In the genomic region with DNA sequence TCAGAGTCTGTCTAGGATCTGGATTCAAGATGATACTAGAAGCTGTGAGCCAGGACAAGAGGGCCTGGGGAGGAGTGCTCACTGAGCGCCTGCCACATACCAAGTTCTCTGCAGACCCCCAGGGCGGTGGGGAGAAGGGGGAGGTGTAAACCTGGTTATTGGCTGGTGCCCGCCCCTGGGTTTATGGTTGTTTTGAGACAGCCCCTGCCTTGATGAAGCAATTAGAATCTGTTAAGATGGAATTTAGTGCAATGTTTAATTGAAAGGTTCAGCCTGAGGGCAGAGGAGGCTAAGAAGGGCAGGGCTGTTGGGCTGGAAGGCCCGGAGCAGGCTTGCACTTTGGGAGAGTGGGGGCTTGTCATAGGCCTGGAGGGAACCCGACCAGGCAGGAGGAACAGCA, we compare ENCODE assay signal across 14 cellular contexts. TPM values are rescaled to one million over a fixed set of nuclear protein-coding genes. Genes with fewer than 3 reads are reported as not detected.
DNase-seq lines count a peak whose midpoint lies in the region; ATAC-seq, FAIRE-seq and TF ChIP-seq lines count a peak whose summit lies in the region.
"Had no signal": no experiment of that assay in that cellular context is flagged by ENCODE, and none has a peak within 500 bp of the region (broad histone marks: within the 10 kb centered on the region; RNA-seq: fewer than 3 reads in every experiment).

No MANE protein-coding gene starts in this region.

- no peaks in the 10 kb centered on the region for H3K36me3 Mint-ChIP-seq in activated CD8-positive, alpha-beta T cell treated with anti-CD3 and anti-CD28 coated beads, Interleukin-2, amount 10 ng/mL, durations not matched to agents 7 days and 5 days (ENCODE audit: low read depth)

- no peak for TF ChIP-seq CTCF in left ventricle myocardium inferior (IDR thresholded peaks at IDR 0.05; ENCODE audit: borderline replicate concordance)
- no peak for TF ChIP-seq CTCF in testis (IDR thresholded peaks at IDR 0.05)

- POLR2A ChIA-PET in activated CD8-positive, alpha-beta T cell treated with anti-CD3 and anti-CD28 coated beads, Interleukin-2, amount 10 ng/mL, durations not matched to agents 7 days and 5 days (lab: Charles Lee): interaction anchor here (0.6 to 1.8 kb wide), 3 partner anchors 18 to 42 kb away, joined by 3 to 11 read pairs (median 5); no protein-coding TSS in a partner anchor

- no CpG with 5 or more reads among the region's 5 CpGs for WGBS in mesendoderm (ENCODE audit: extremely low coverage, insufficient coverage, low lambda C conversion rate)
- WGBS in testis, 2 donors: 77 to 86% methylated on average over 2 to 5 of the region's 5 CpGs

- H3K56ac ChIP-seq in mesendoderm (ENCODE audit: low read length): no peak overlapping the region

- H3K4me3 ChIP-seq in left ventricle myocardium inferior: no peak overlapping the region
- no peak overlapping the region for H3K4me3 ChIP-seq in mesendoderm (ENCODE audit: low read length)
- H3K4me3 ChIP-seq in testis: no peak overlapping the region

- no peak overlapping the region for H4K5ac ChIP-seq in mesendoderm (ENCODE audit: low read length)

- no peak overlapping the region for H3K4ac ChIP-seq in mesendoderm (ENCODE audit: low read depth, low read length)

- H2BK120ac ChIP-seq in mesendoderm (ENCODE audit: low read depth, low read length): no peak overlapping the region

- H3K4me1 ChIP-seq in left ventricle myocardium inferior (peaks cover 67% of the 10 kb centered on the region), mesendoderm (ENCODE audit: control insufficient read depth, low read depth, low read length) (no peaks in the 10 kb centered on the region), testis (peaks cover 22% of the 10 kb centered on the region)

- CTCF ChIA-PET in activated CD8-positive, alpha-beta T cell treated with anti-CD3 and anti-CD28 coated beads, Interleukin-2, amount 10 ng/mL, durations not matched to agents 7 days and 5 days (lab: Charles Lee): interaction anchor here (0.6 to 4.7 kb wide), 14 partner anchors 10 to 327 kb away, joined by 3 to 63 read pairs (median 8); a partner anchor contains a TSS

- H3K27ac Mint-ChIP-seq in activated CD8-positive, alpha-beta T cell treated with anti-CD3 and anti-CD28 coated beads, Interleukin-2, amount 10 ng/mL, durations not matched to agents 7 days and 5 days: peak overlapping the region; percentile 89

- H3K4me3 Mint-ChIP-seq in activated CD8-positive, alpha-beta T cell treated with anti-CD3 and anti-CD28 coated beads, Interleukin-2, amount 10 ng/mL, durations not matched to agents 7 days and 5 days: no peak overlapping the region

- no peaks in the 10 kb centered on the region for H3K9me3 Mint-ChIP-seq in activated CD8-positive, alpha-beta T cell treated with anti-CD3 and anti-CD28 coated beads, Interleukin-2, amount 10 ng/mL, durations not matched to agents 7 days and 5 days (ENCODE audit: insufficient read depth)

- peak overlapping the region; percentile 73 for H3K27ac ChIP-seq in left ventricle myocardium inferior (replicated peaks)
- H3K27ac ChIP-seq in mesendoderm (ENCODE audit: low read depth, low read length): no peak overlapping the region
- peak overlapping the region; percentile 28 to 68 for H3K27ac ChIP-seq in testis
- H3K27ac ChIP-seq: suprapubic skin had no signal

- no peak for ATAC-seq in left cardiac atrium
- no peak for ATAC-seq in activated CD8-positive, alpha-beta T cell treated with anti-CD3 and anti-CD28 coated beads, Interleukin-2, amount 10 ng/mL, durations not matched to agents 7 days and 5 days
- ATAC-seq in HG03135 (IDR thresholded peaks at IDR 0.05; ENCODE audit: unreplicated experiment): no peak

- no peaks in the 10 kb centered on the region for H3K27me3 Mint-ChIP-seq in activated CD8-positive, alpha-beta T cell treated with anti-CD3 and anti-CD28 coated beads, Interleukin-2, amount 10 ng/mL, durations not matched to agents 7 days and 5 days (ENCODE audit: low read depth)

- H3K36me3 ChIP-seq in left ventricle myocardium inferior (peaks cover 9% of the 10 kb centered on the region), mesendoderm (ENCODE audit: control insufficient read depth, insufficient read depth, low read length) (no peaks in the 10 kb centered on the region), testis (ENCODE audit: low read depth, missing control alignments) (no peaks in the 10 kb centered on the region)
- H3K36me3 ChIP-seq: suprapubic skin had no signal

- no peaks in the 10 kb centered on the region for H3K79me2 ChIP-seq in mesendoderm (ENCODE audit: control insufficient read depth, insufficient read depth, low read length)

- H3K18ac ChIP-seq in mesendoderm (ENCODE audit: low read length): no peak overlapping the region

- no peak for FAIRE-seq in urothelium cell line (lab: Jason Lieb, UNC)

- no peaks in the 10 kb centered on the region for H3K27me3 ChIP-seq in left ventricle myocardium inferior (ENCODE audit: low read depth)
- no peaks in the 10 kb centered on the region for H3K27me3 ChIP-seq in mesendoderm (ENCODE audit: insufficient read depth, low read length, poor library complexity)
- H3K27me3 ChIP-seq in testis: no peaks in the 10 kb centered on the region
- H3K27me3 ChIP-seq: suprapubic skin had no signal

- intact Hi-C loops in left ventricle myocardium inferior (cut with micrococcal nuclease) (no loop called here), left cardiac atrium (cut with DNase I) (loop anchor here in 1 of 2 donors (10.0 kb wide), 2 partner anchors 115 to 315 kb away; a partner anchor contains a TSS), testis (cut with DNase I; ENCODE audit: low total_unique reads) (no loop called here)

- no peak overlapping the region for H2BK15ac ChIP-seq in mesendoderm (replicated peaks; ENCODE audit: low read depth)

- no peaks in the 10 kb centered on the region for H3K9me3 ChIP-seq in left ventricle myocardium inferior (replicated peaks)
- no peaks in the 10 kb centered on the region for H3K9me3 ChIP-seq in testis
- H3K9me3 ChIP-seq: suprapubic skin had no signal

- H4K8ac ChIP-seq in mesendoderm (ENCODE audit: low read depth, low read length): no peak overlapping the region

- DNase-seq in left ventricle myocardium inferior (no peak), left cardiac atrium (no peak), mesendoderm (peak; percentile 22), testis (no peak), urothelium cell line (ENCODE audit: low spot score) (no peak)
- DNase-seq in activated CD8-positive, alpha-beta T cell treated with anti-CD3 and anti-CD28 coated beads, Interleukin-2, amount 10 ng/mL, durations not matched to agents 7 days and 5 days: no peak
- DNase-seq in stimulated activated CD4-positive, alpha-beta T cell treated with anti-CD3 and anti-CD28 coated beads, Interleukin-4, amount 100 ng/mL, for 4 hours: no peak
- DNase-seq: GF-D8, SIG-M5 had no signal

- no peak overlapping the region for H2BK5ac ChIP-seq in mesendoderm (ENCODE audit: low read length)

- H2AK5ac ChIP-seq in mesendoderm (ENCODE audit: low read length): no peak overlapping the region

- no peak overlapping the region for H3K4me2 ChIP-seq in mesendoderm (ENCODE audit: low read length)

- no peaks in the 10 kb centered on the region for H3K79me1 ChIP-seq in mesendoderm (ENCODE audit: low read length)

- H3K23ac ChIP-seq in mesendoderm (ENCODE audit: low read length): no peak overlapping the region

- no peak overlapping the region for H3K9ac ChIP-seq in mesendoderm (ENCODE audit: low read length)

- TF ChIP-seq POLR2A in testis (IDR thresholded peaks at IDR 0.05): no peak

- peaks cover 57% of the 10 kb centered on the region for H3K4me1 Mint-ChIP-seq in activated CD8-positive, alpha-beta T cell treated with anti-CD3 and anti-CD28 coated beads, Interleukin-2, amount 10 ng/mL, durations not matched to agents 7 days and 5 days (ENCODE audit: low read depth)

RNA-seq across cellular contexts. Expression of a gene that starts 42.7 kb away (rescaled TPM):
- total RNA-seq in left ventricle myocardium inferior (2.6 TPM), left cardiac atrium (1 to 10 TPM; 1.5 to 4.6 TPM), testis (1 to 10 TPM in 1 of 2 donors, under 1 TPM in 1; 0.55 to 1.8 TPM)
- total RNA-seq in activated CD8-positive, alpha-beta T cell treated with anti-CD3 and anti-CD28 coated beads, Interleukin-2, amount 10 ng/mL, durations not matched to agents 7 days and 5 days: 100 to 1,000 TPM; 265 to 272 TPM
- 0.10 TPM for polyA plus RNA-seq in mesendoderm (2013, experiment 1 of 2)
- polyA plus RNA-seq in mesendoderm (2013, experiment 2 of 2): 0.08 TPM
- 2.2 TPM for polyA plus RNA-seq in testis (ENCODE audit: insufficient read depth, low read depth, low replicate concordance)
- total RNA-seq: fibroblast of villous mesenchyme, HT-29, NCI-H460 had no signal

Comparison
In these comparisons a context has a peak if more than half of its experiments do, and no peak if none do; other contexts are left out.
1. RNA of a gene that starts 42.7 kb away (total RNA-seq): 265 to 272 TPM in activated CD8-positive, alpha-beta T cell treated with anti-CD3 and anti-CD28 coated beads, Interleukin-2, amount 10 ng/mL, durations not matched to agents 7 days and 5 days; 1.5 to 4.6 TPM in left cardiac atrium, 2.6 TPM in left ventricle myocardium inferior (single experiment) and 0.55 to 1.8 TPM in testis; every median in the first group is over 10 times any median in the second.